Comparison of ENCODE assay signal across 23 cellular contexts in the genomic region with DNA sequence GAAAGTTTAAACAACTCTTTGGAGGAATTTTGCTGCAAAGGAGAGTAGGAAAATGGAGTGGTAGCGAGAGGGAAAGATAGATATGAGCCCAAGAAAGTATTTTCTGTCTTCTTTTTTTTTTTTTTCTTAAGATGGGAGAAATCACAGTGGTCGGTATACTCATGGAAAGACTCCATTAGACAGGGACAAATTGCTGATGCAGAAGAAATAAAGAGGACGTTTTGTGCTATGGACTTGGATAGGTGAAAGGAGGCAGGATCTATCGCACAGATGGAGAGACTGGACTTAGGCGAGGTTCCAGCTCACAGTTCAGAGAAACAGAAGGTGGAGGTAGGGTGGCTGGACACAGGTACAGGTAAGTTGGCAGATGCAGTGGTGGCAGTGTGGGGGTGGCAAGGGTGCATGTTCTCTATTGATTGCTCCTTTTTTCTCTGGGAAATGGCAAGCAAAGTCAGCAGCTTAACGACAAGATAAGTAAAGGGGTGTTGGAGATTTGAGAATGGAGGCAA.
"Had no signal": no experiment of that assay in that cellular context is flagged by ENCODE, and none has a peak within 500 bp of the region (broad histone marks: within the 10 kb centered on the region; RNA-seq: fewer than 3 reads in every experiment).

No MANE protein-coding gene starts in this region.

- H3K4me3 ChIP-seq: SJSA1, SK-N-MC had no signal

- H3K9me3 ChIP-seq: SJSA1 had no signal

- H3K27me3 ChIP-seq: SJSA1 had no signal

- H3K36me3 ChIP-seq: SJSA1 had no signal

- H3K27ac ChIP-seq: KMS-11, SJSA1, SK-N-MC had no signal

- FAIRE-seq: RCC 7860 had no signal

- DNase-seq: IMR-90, Kasumi-1, MM.1S, MV-4-11, NCI-H1048, NCI-H1105, NCI-H1417, NCI-H1436 treated with DMSO at 0.1 percent for 48 hours, NCI-H1694, NCI-H187 treated with DMSO at 0.1 percent for 48 hours, NCI-H2029 treated with DMSO at 0.1 percent for 48 hours, NCI-H2107, NCI-H2227 treated with DMSO at 0.1 percent for 48 hours, NCI-H524, NCI-H526 treated with DMSO at 0.1 percent for 48 hours, NCI-H748 treated with DMSO at 0.1 percent for 48 hours, Right ventricle myocardium superior, RPMI8226, SIG-M5 had no signal
